8 cellular contexts compared by ENCODE assay signal in the genomic region with DNA sequence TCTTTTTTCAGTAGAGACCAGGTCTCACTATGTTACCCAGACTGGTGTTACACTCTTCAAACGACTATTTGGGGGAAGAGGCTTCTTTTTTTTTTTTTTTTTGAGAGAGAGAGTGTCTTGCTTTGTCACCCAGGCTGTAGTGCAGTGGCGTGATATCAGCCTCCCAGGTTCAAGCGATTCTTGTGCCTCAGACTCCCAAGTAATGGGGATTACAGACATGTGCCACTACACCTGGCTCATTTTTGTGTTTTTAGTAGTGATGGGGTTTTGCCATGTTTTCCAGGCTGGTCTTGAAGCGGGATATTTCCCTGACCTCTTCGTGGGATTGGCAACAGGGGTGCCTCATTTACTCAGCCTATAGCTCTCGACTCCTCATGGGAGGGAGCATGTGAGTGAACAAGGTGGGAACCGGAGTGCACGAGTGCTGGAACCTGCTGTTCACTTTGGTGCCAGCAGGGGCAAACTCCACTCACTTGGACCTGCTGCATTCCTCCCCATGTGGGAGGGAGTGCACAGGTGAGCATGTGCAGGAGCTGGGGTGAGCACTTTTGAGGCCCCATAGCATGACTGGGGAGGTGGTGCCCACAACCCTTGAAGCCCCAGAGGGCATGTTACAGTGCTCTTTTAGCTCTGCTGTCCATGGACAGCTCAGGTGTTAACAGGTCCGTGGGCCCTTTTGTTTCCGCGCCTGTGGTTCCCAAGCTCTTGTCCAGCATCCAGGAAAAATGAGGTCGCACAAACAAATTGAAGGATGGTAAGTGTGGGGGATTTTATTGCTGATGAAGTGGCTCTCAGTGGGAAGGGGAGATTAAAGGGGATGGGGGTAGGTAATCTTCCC.
DNase-seq lines count a peak whose midpoint lies in the region; ATAC-seq and TF ChIP-seq lines count a peak whose summit lies in the region.

No MANE protein-coding gene starts in this region.

- H3K36me3 ChIP-seq in iPS DF 6.9 (ENCODE audit: control insufficient read depth, insufficient read depth, low read length), result no peaks in the 10 kb centered on the region

- H3K27ac ChIP-seq in 22Rv1, result no peak overlapping the region
- no peak overlapping the region for H3K27ac ChIP-seq in iPS DF 6.9 (ENCODE audit: low read length)

- H3K27me3 Mint-ChIP-seq in activated CD8-positive, alpha-beta T cell treated with anti-CD3 and anti-CD28 coated beads for 36 hours, result no peaks in the 10 kb centered on the region

- intact Hi-C loops in activated CD8-positive, alpha-beta T cell treated with anti-CD3 and anti-CD28 coated beads for 36 hours (cut with micrococcal nuclease), result no loop called here

- no peak overlapping the region for H3K27ac Mint-ChIP-seq in activated CD8-positive, alpha-beta T cell treated with anti-CD3 and anti-CD28 coated beads for 36 hours

- no peak overlapping the region for H3K4me3 ChIP-seq in GM12865 (ENCODE audit: low read depth, low read length)
- no peak overlapping the region for H3K4me3 ChIP-seq in iPS DF 6.9 (ENCODE audit: low read length)

- peak; percentile 41 for DNase-seq in GM12865 (ENCODE audit: low read depth)
- DNase-seq in activated CD8-positive, alpha-beta T cell treated with anti-CD3 and anti-CD28 coated beads for 36 hours, result peak; percentile 30
- DNase-seq in iPS DF 6.9 (ENCODE audit: low read depth, low spot score), result peak; percentile 64
- DNase-seq in T-helper 9 cell, result no peak

- peaks cover 8% of the 10 kb centered on the region for H3K4me1 Mint-ChIP-seq in activated CD8-positive, alpha-beta T cell treated with anti-CD3 and anti-CD28 coated beads for 36 hours (ENCODE audit: low read depth)

- POLR2A ChIA-PET in activated CD8-positive, alpha-beta T cell treated with anti-CD3 and anti-CD28 coated beads for 36 hours (lab: Charles Lee), result no interaction called here

- H3K4me3 Mint-ChIP-seq in activated CD8-positive, alpha-beta T cell treated with anti-CD3 and anti-CD28 coated beads for 36 hours, result no peak overlapping the region

- peak; percentile 39 for TF ChIP-seq CTCF in 22Rv1 (IDR thresholded peaks at IDR 0.05)
- TF ChIP-seq CTCF in GM12865 (IDR thresholded peaks at IDR 0.05; ENCODE audit: insufficient read depth, low read depth, low read length, missing control alignments), result peak; percentile 54
- no peak for TF ChIP-seq CTCF in activated CD8-positive, alpha-beta T cell treated with anti-CD3 and anti-CD28 coated beads for 36 hours (IDR thresholded peaks at IDR 0.05)

- no peaks in the 10 kb centered on the region for H3K9me3 ChIP-seq in iPS DF 6.9 (ENCODE audit: control insufficient read depth, insufficient read depth, low read length)

- no peaks in the 10 kb centered on the region; the same call in 1 of the 2 replicates for H3K27me3 ChIP-seq in iPS DF 6.9 (ENCODE audit: control insufficient read depth, insufficient read depth, low read length)

- WGBS in iPS DF 6.9 (ENCODE audit: insufficient coverage, insufficient read length), result no CpG with 5 or more reads among the region's 12 CpGs

- peak; percentile 37 for ATAC-seq in activated CD8-positive, alpha-beta T cell treated with anti-CD3 and anti-CD28 coated beads for 36 hours
- ATAC-seq in GM18873 (IDR thresholded peaks at IDR 0.05; ENCODE audit: low FRiP score, unreplicated experiment), result no peak
- no peak for ATAC-seq in HG03565 (IDR thresholded peaks at IDR 0.05; ENCODE audit: unreplicated experiment)
- ATAC-seq in HG02973 (IDR thresholded peaks at IDR 0.05; ENCODE audit: unreplicated experiment), result no peak

- CTCF ChIA-PET in activated CD8-positive, alpha-beta T cell treated with anti-CD3 and anti-CD28 coated beads for 36 hours (lab: Charles Lee), result interaction anchor here (1.0 to 1.3 kb wide), 4 partner anchors 11 to 79 kb away, joined by 3 to 7 read pairs (median 5); a partner anchor contains a TSS

- H3K4me1 ChIP-seq in iPS DF 6.9 (ENCODE audit: control insufficient read depth, insufficient read depth, low read length), result no peaks in the 10 kb centered on the region

- H3K36me3 Mint-ChIP-seq in activated CD8-positive, alpha-beta T cell treated with anti-CD3 and anti-CD28 coated beads for 36 hours (ENCODE audit: low read depth), result no peaks in the 10 kb centered on the region

- no peaks in the 10 kb centered on the region for H3K9me3 Mint-ChIP-seq in activated CD8-positive, alpha-beta T cell treated with anti-CD3 and anti-CD28 coated beads for 36 hours
